In genomic region chr14:22974530-22975313, GRCh38 we compare ENCODE assay signal across 1 cellular context.
A peak's percentile ranks its signal among the peaks of the same experiment; 100 is the strongest.
TF ChIP-seq lines count a peak whose summit lies in the region.

No MANE protein-coding gene starts in this region.

TF ChIP-seq in HepG2, 621 proteins besides CTCF, POLR2A, EP300 and RAD21 (continued from another document and continues in another):
- TF ChIP-seq HHEX (CRISPR knock-in tag; IDR thresholded peaks at IDR 0.05) (0 out of 2 replicates have a peak, but pooled peaks have one; percentile 53), GLI4 (CRISPR knock-in tag; IDR thresholded peaks at IDR 0.05; ENCODE audit: borderline replicate concordance) (no peak), E2F5 (CRISPR knock-in tag; conservative IDR thresholded peaks at IDR 0.05) (0 out of 2 replicates have a peak, but pooled peaks have one; percentile 6), GATAD1 (CRISPR knock-in tag; IDR thresholded peaks at IDR 0.05) (peak; percentile 36; the same call in 1 of the 2 replicates), BRCA1 (CRISPR knock-in tag; IDR thresholded peaks at IDR 0.05) (no peak), ZNF17 (CRISPR knock-in tag; IDR thresholded peaks at IDR 0.05) (no peak), ZNF142 (CRISPR knock-in tag; IDR thresholded peaks at IDR 0.05) (no peak), ZNF7 (CRISPR knock-in tag; IDR thresholded peaks at IDR 0.05) (no peak), HOMEZ (CRISPR knock-in tag; IDR thresholded peaks at IDR 0.05; ENCODE audit: low read depth) (no peak), KLF16 (CRISPR knock-in tag; IDR thresholded peaks at IDR 0.05) (no peak), ZNF652 (CRISPR knock-in tag; IDR thresholded peaks at IDR 0.05; ENCODE audit: borderline replicate concordance, low read depth) (no peak), ZBTB40 (IDR thresholded peaks at IDR 0.05) (no peak), ZBTB40 (CRISPR knock-in tag; IDR thresholded peaks at IDR 0.05) (no peak), KDM5B (CRISPR knock-in tag; IDR thresholded peaks at IDR 0.05; ENCODE audit: borderline replicate concordance) (no peak), ZBTB20 (CRISPR knock-in tag; IDR thresholded peaks at IDR 0.05; ENCODE audit: borderline replicate concordance, low read depth) (no peak), PRPF4 (IDR thresholded peaks at IDR 0.05; ENCODE audit: low read depth, low read length, poor library complexity, severe bottlenecking) (peak; percentile 79), PITX1 (CRISPR knock-in tag; IDR thresholded peaks at IDR 0.05) (no peak), POLR2AphosphoS5 (IDR thresholded peaks at IDR 0.05; ENCODE audit: low read depth, low read length) (no peak; the same call in 1 of the 2 replicates), ETV5 (CRISPR knock-in tag; IDR thresholded peaks at IDR 0.05; ENCODE audit: borderline replicate concordance) (no peak), RFX3 (CRISPR knock-in tag; IDR thresholded peaks at IDR 0.05) (no peak), NCOA2 (CRISPR knock-in tag; IDR thresholded peaks at IDR 0.05) (0 out of 2 replicates have a peak, but pooled peaks have one; percentile 12), ZBTB7A (CRISPR knock-in tag; IDR thresholded peaks at IDR 0.05) (no peak), GZF1 (CRISPR knock-in tag; IDR thresholded peaks at IDR 0.05) (no peak), SMAD1 (CRISPR knock-in tag; IDR thresholded peaks at IDR 0.05; ENCODE audit: borderline replicate concordance, low read depth) (peak; percentile 90; the same call in 1 of the 2 replicates), AFF4 (CRISPR knock-in tag; IDR thresholded peaks at IDR 0.05) (no peak), ISX (CRISPR knock-in tag; conservative IDR thresholded peaks at IDR 0.05) (no peak), NBN (conservative IDR thresholded peaks at IDR 0.05) (no peak), ZNF761 (CRISPR knock-in tag; conservative IDR thresholded peaks at IDR 0.05) (no peak), TFAP4 (IDR thresholded peaks at IDR 0.05; ENCODE audit: borderline replicate concordance, low read depth) (no peak), ZNF75D (CRISPR knock-in tag; IDR thresholded peaks at IDR 0.05; ENCODE audit: borderline replicate concordance) (no peak), ZNF280D (CRISPR knock-in tag; IDR thresholded peaks at IDR 0.05) (no peak)
